In the genomic region with DNA sequence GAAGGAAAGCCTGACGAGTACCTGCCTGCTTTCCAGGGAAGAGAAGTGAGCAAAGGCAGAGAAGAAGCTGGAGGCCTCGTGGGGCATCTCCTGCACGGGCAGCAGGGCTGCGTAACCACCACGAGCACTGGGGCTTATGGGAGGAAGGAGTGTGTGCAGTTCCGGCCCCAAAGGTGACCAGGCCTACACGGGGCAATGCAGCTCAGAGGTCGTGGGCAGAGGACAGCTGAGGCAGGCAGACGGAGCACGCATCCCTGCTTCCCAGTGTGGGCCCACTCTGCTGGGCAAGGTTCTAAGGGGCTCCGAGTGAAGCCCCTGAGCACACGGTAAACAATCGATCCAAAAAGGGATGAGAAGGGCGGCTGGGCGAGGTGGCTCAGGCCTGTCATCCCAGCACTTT, we compare ENCODE assay signal across 1 cellular context.
TF ChIP-seq lines count a peak whose summit lies in the region.

No MANE protein-coding gene starts in this region.

TF ChIP-seq in GM23338, 12 proteins besides CTCF, POLR2A, EP300 and RAD21 (continued from another document):
- TF ChIP-seq CREB1 (CRISPR knock-in tag; IDR thresholded peaks at IDR 0.05; ENCODE audit: low read depth) = no peak
- TF ChIP-seq STAT1 (IDR thresholded peaks at IDR 0.05; ENCODE audit: unreplicated experiment) = no peak
- TF ChIP-seq, protein P1, sequence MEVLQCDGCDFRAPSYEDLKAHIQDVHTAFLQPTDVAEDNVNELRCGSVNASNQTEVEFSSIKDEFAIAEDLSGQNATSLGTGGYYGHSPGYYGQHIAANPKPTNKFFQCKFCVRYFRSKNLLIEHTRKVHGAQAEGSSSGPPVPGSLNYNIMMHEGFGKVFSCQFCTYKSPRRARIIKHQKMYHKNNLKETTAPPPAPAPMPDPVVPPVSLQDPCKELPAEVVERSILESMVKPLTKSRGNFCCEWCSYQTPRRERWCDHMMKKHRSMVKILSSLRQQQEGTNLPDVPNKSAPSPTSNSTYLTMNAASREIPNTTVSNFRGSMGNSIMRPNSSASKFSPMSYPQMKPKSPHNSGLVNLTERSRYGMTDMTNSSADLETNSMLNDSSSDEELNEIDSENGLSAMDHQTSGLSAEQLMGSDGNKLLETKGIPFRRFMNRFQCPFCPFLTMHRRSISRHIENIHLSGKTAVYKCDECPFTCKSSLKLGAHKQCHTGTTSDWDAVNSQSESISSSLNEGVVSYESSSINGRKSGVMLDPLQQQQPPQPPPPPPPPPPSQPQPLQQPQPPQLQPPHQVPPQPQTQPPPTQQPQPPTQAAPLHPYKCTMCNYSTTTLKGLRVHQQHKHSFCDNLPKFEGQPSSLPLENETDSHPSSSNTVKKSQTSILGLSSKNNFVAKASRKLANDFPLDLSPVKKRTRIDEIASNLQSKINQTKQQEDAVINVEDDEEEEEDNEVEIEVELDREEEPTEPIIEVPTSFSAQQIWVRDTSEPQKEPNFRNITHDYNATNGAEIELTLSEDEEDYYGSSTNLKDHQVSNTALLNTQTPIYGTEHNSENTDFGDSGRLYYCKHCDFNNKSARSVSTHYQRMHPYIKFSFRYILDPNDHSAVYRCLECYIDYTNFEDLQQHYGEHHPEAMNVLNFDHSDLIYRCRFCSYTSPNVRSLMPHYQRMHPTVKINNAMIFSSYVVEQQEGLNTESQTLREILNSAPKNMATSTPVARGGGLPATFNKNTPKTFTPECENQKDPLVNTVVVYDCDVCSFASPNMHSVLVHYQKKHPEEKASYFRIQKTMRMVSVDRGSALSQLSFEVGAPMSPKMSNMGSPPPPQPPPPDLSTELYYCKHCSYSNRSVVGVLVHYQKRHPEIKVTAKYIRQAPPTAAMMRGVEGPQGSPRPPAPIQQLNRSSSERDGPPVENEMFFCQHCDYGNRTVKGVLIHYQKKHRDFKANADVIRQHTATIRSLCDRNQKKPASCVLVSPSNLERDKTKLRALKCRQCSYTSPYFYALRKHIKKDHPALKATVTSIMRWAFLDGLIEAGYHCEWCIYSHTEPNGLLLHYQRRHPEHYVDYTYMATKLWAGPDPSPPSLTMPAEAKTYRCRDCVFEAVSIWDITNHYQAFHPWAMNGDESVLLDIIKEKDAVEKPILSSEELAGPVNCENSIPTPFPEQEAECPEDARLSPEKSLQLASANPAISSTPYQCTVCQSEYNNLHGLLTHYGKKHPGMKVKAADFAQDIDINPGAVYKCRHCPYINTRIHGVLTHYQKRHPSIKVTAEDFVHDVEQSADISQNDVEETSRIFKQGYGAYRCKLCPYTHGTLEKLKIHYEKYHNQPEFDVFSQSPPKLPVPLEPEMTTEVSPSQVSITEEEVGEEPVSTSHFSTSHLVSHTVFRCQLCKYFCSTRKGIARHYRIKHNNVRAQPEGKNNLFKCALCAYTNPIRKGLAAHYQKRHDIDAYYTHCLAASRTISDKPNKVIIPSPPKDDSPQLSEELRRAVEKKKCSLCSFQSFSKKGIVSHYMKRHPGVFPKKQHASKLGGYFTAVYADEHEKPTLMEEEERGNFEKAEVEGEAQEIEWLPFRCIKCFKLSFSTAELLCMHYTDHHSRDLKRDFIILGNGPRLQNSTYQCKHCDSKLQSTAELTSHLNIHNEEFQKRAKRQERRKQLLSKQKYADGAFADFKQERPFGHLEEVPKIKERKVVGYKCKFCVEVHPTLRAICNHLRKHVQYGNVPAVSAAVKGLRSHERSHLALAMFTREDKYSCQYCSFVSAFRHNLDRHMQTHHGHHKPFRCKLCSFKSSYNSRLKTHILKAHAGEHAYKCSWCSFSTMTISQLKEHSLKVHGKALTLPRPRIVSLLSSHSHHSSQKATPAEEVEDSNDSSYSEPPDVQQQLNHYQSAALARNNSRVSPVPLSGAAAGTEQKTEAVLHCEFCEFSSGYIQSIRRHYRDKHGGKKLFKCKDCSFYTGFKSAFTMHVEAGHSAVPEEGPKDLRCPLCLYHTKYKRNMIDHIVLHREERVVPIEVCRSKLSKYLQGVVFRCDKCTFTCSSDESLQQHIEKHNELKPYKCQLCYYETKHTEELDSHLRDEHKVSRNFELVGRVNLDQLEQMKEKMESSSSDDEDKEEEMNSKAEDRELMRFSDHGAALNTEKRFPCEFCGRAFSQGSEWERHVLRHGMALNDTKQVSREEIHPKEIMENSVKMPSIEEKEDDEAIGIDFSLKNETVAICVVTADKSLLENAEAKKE (CRISPR knock-in tag; IDR thresholded peaks at IDR 0.05) = no peak
- no peak for TF ChIP-seq ZNF331 (CRISPR knock-in tag; IDR thresholded peaks at IDR 0.05; ENCODE audit: low read depth)
TF ChIP-seq in GM23338: peak in this region for 0.
